ENCODE assay signal across 13 cellular contexts in genomic region chr9:75084081-75084672, GRCh38. TPM values are rescaled to one million over a fixed set of nuclear protein-coding genes. Genes with fewer than 3 reads are reported as not detected.
DNase-seq lines count a peak whose midpoint lies in the region; TF ChIP-seq lines count a peak whose summit lies in the region.
"Had no signal": no experiment of that assay in that cellular context is flagged by ENCODE, and none has a peak within 500 bp of the region (broad histone marks: within the 10 kb centered on the region; RNA-seq: fewer than 3 reads in every experiment).

No MANE protein-coding gene starts in this region.

- H3K9me2 ChIP-seq in OCI-LY1 (ENCODE audit: low read depth, low read length) = no peaks in the 10 kb centered on the region

- POLR2A ChIA-PET in CD8-positive, alpha-beta memory T cell (lab: Charles Lee) = interaction anchor here (0.6 to 1.1 kb wide), 3 partner anchors 57 to 131 kb away, joined by 3 to 6 read pairs (median 3); no protein-coding TSS in a partner anchor

- H3F3A ChIP-seq in OCI-LY1 (ENCODE audit: insufficient read depth, low read length) = 0 out of 2 replicates have a peak, but pooled peaks cover 5% of the 10 kb centered on the region

- H3K36me3 Mint-ChIP-seq in CD8-positive, alpha-beta memory T cell = peaks cover 0 to 53% (median 23%) of the 10 kb centered on the region in 3 donors
- H3K36me3 Mint-ChIP-seq in glutamatergic neuron (ENCODE audit: unreplicated experiment) = no peaks in the 10 kb centered on the region

- peak overlapping the region in 1 of 7 donors; percentile 32 for H3K4me3 Mint-ChIP-seq in CD8-positive, alpha-beta memory T cell
- H3K4me3 Mint-ChIP-seq in glutamatergic neuron (ENCODE audit: unreplicated experiment) = no peak overlapping the region
- H3K4me3 Mint-ChIP-seq: memory B cell had no signal

- H3K9me3 ChIP-seq in CD8-positive, alpha-beta memory T cell (ENCODE audit: low read length) = no peaks in the 10 kb centered on the region
- H3K9me3 ChIP-seq in OCI-LY1 (ENCODE audit: low read length) (no peaks in the 10 kb centered on the region), skeletal muscle tissue (ENCODE audit: control insufficient read depth in 3 of 3, low read length in 3 of 3) (no peaks in the 10 kb centered on the region)
- H3K9me3 ChIP-seq: thoracic aorta had no signal

- H3K9ac ChIP-seq in OCI-LY1 (ENCODE audit: low read length) = no peak overlapping the region; the same call in 1 of the 2 replicates
- H3K9ac ChIP-seq in skeletal muscle tissue (ENCODE audit: low read depth in 1 of 3, low read length in 3 of 3) = no peak overlapping the region

- no peak overlapping the region for H3K4me3 ChIP-seq in CD8-positive, alpha-beta memory T cell (ENCODE audit: low read length)
- H3K4me3 ChIP-seq in OCI-LY1 (ENCODE audit: low read depth, low read length, poor library complexity, severe bottlenecking) (no peak overlapping the region), skeletal muscle tissue (ENCODE audit: low read length in 3 of 3) (no peak overlapping the region)
- H3K4me3 ChIP-seq: GM12878, PC-9, thoracic aorta had no signal

- peaks cover 29% of the 10 kb centered on the region for H3K4me1 ChIP-seq in CD8-positive, alpha-beta memory T cell (ENCODE audit: insufficient read depth, low read length)
- H3K4me1 ChIP-seq in OCI-LY1 (ENCODE audit: insufficient read depth, low read length, severe bottlenecking) (peaks cover 40% of the 10 kb centered on the region), skeletal muscle tissue (ENCODE audit: control insufficient read depth in 3 of 3, insufficient read depth in 3 of 3, low read length in 3 of 3) (peaks cover 11 to 25% (median 18%) of the 10 kb centered on the region in 3 donors)

- peak overlapping the region; percentile 38 to 95 (median 90) for H3K27ac Mint-ChIP-seq in CD8-positive, alpha-beta memory T cell
- peak overlapping the region; percentile 15 for H3K27ac Mint-ChIP-seq in glutamatergic neuron (ENCODE audit: unreplicated experiment)
- H3K27ac Mint-ChIP-seq: memory B cell had no signal

- CTCF ChIA-PET in CD8-positive, alpha-beta memory T cell (lab: Charles Lee) = interaction anchor here (1.2 to 1.7 kb wide), 3 partner anchors 56 to 311 kb away, joined by 3 to 5 read pairs (median 4); partner anchors contain the start of genes C9orf40 and CARNMT1

- peaks cover 12% of the 10 kb centered on the region for H3K36me3 ChIP-seq in CD8-positive, alpha-beta memory T cell (ENCODE audit: insufficient read depth, low read length)
- H3K36me3 ChIP-seq in OCI-LY1 (ENCODE audit: insufficient read depth, low read length) (peaks cover 20% of the 10 kb centered on the region; the same call in 1 of the 2 replicates), skeletal muscle tissue (ENCODE audit: control insufficient read depth in 3 of 3, insufficient read depth in 3 of 3, low read length in 3 of 3) (peaks cover 2 to 15% (median 9%) of the 10 kb centered on the region in 3 donors)
- H3K36me3 ChIP-seq: thoracic aorta had no signal

- H3K9me3 Mint-ChIP-seq in CD8-positive, alpha-beta memory T cell = no peaks in the 10 kb centered on the region
- H3K9me3 Mint-ChIP-seq in glutamatergic neuron (ENCODE audit: unreplicated experiment) = peaks cover 4% of the 10 kb centered on the region
- H3K9me3 Mint-ChIP-seq: memory B cell had no signal

- peaks cover 39 to 53% (median 45%) of the 10 kb centered on the region in 3 donors for H3K4me1 Mint-ChIP-seq in CD8-positive, alpha-beta memory T cell
- peaks cover 21% of the 10 kb centered on the region for H3K4me1 Mint-ChIP-seq in glutamatergic neuron (ENCODE audit: low read depth, unreplicated experiment)

- no peaks in the 10 kb centered on the region for H4K20me1 ChIP-seq in OCI-LY1 (ENCODE audit: insufficient read depth, low read length)

- no peak overlapping the region; the same call in 1 of the 2 replicates for H3K4me2 ChIP-seq in OCI-LY1 (ENCODE audit: low read length)
- H3K4me2 ChIP-seq: PC-9 had no signal

- peaks cover 15% of the 10 kb centered on the region for H3K79me2 ChIP-seq in OCI-LY1 (ENCODE audit: insufficient read depth, low read length)

- no peak for TF ChIP-seq CTCF in OCI-LY1 (IDR thresholded peaks at IDR 0.05; ENCODE audit: low read length)
- no peak for TF ChIP-seq CTCF in glutamatergic neuron (IDR thresholded peaks at IDR 0.05; ENCODE audit: partially characterized antibody, unreplicated experiment)

- no peaks in the 10 kb centered on the region for H3K27me3 Mint-ChIP-seq in CD8-positive, alpha-beta memory T cell
- no peaks in the 10 kb centered on the region for H3K27me3 Mint-ChIP-seq in glutamatergic neuron (ENCODE audit: unreplicated experiment)
- H3K27me3 Mint-ChIP-seq: memory B cell had no signal

- no peak overlapping the region for H2AFZ ChIP-seq in OCI-LY1 (ENCODE audit: low read length)
- H2AFZ ChIP-seq: PC-9 had no signal

- DNase-seq in CD8-positive, alpha-beta memory T cell = no peak
- DNase-seq in glutamatergic neuron (no peak), RPMI8226 (no peak), hippocampal formation (lab: John Stamatoyannopoulos, UW) (no peak), activated gamma-delta T cell (lab: John Stamatoyannopoulos, UW) (no peak)
- DNase-seq: NCI-H1105 treated with DMSO at 0.1 percent for 48 hours, NCI-H345, PC-9 had no signal

- H3K27me3 ChIP-seq in CD8-positive, alpha-beta memory T cell (ENCODE audit: insufficient read depth, low read length, poor library complexity, severe bottlenecking) = no peaks in the 10 kb centered on the region
- H3K27me3 ChIP-seq in OCI-LY1 (ENCODE audit: insufficient read depth, low read length) = no peaks in the 10 kb centered on the region
- no peaks in the 10 kb centered on the region for H3K27me3 ChIP-seq in skeletal muscle tissue (ENCODE audit: control insufficient read depth in 3 of 3, insufficient read depth in 3 of 3, low read length in 3 of 3)

- no peak overlapping the region for H3K27ac ChIP-seq in CD8-positive, alpha-beta memory T cell (ENCODE audit: low read depth, low read length)
- H3K27ac ChIP-seq in OCI-LY1 (ENCODE audit: low read depth, low read length, poor library complexity, severe bottlenecking) (peak overlapping the region; percentile 94), skeletal muscle tissue (ENCODE audit: low read depth, low read length) (peak overlapping the region; percentile 75)
- H3K27ac ChIP-seq: PC-9, thoracic aorta had no signal

RNA-seq across cellular contexts. Expression of gene NMRK1, which starts 3.8 kb away (rescaled TPM):
- total RNA-seq in CD8-positive, alpha-beta memory T cell = 10 to 100 TPM; 14.1 to 14.6 TPM
- polyA plus RNA-seq in CD8-positive, alpha-beta memory T cell = 48.4 TPM
- total RNA-seq in glutamatergic neuron (ENCODE audit: unreplicated experiment) (6.1 TPM), skeletal muscle tissue (6.8 TPM)

RNA-seq across cellular contexts. Expression of gene OSTF1, which starts 4.1 kb away (rescaled TPM):
- total RNA-seq in CD8-positive, alpha-beta memory T cell = 10 to 100 TPM; 71.9 to 76.0 TPM
- polyA plus RNA-seq in CD8-positive, alpha-beta memory T cell = 170 TPM
- total RNA-seq in glutamatergic neuron (ENCODE audit: unreplicated experiment) (38.4 TPM), skeletal muscle tissue (17.7 TPM)

RNA-seq across cellular contexts. Expression of gene CARNMT1, which starts 56.1 kb away (rescaled TPM):
- 10 to 100 TPM; 30.8 to 32.9 TPM for total RNA-seq in CD8-positive, alpha-beta memory T cell
- 12.8 TPM for polyA plus RNA-seq in CD8-positive, alpha-beta memory T cell
- total RNA-seq in glutamatergic neuron (ENCODE audit: unreplicated experiment) (7.1 TPM), skeletal muscle tissue (23.0 TPM)
